Comparison of ENCODE assay signal across 27 cellular contexts in genomic region chr3:64935995-64936394, GRCh38.
A peak's percentile ranks its signal among the peaks of the same experiment; 100 is the strongest.
DNase-seq lines count a peak whose midpoint lies in the region; ATAC-seq and TF ChIP-seq lines count a peak whose summit lies in the region.
"Had no signal": no experiment of that assay in that cellular context is flagged by ENCODE, and none has a peak within 500 bp of the region (broad histone marks: within the 10 kb centered on the region; RNA-seq: fewer than 3 reads in every experiment).

No MANE protein-coding gene starts in this region.

- no peaks in the 10 kb centered on the region for H3K36me3 Mint-ChIP-seq in MCF 10A (ENCODE audit: insufficient read depth, unreplicated experiment)
- H3K36me3 Mint-ChIP-seq: CD8-positive, alpha-beta memory T cell had no signal

- no peak overlapping the region for H4K91ac ChIP-seq in trophoblast cell (ENCODE audit: low read depth, low read length)

- peaks cover 13% of the 10 kb centered on the region for H3K4me1 Mint-ChIP-seq in MCF 10A (ENCODE audit: insufficient read depth, unreplicated experiment)
- H3K4me1 Mint-ChIP-seq: CD8-positive, alpha-beta memory T cell had no signal

- no peak overlapping the region for H2BK5ac ChIP-seq in trophoblast cell (ENCODE audit: low read depth, low read length, poor library complexity)

- H3K4me1 ChIP-seq in breast epithelium, result no peaks in the 10 kb centered on the region
- peaks cover 36% of the 10 kb centered on the region for H3K4me1 ChIP-seq in vagina
- no peaks in the 10 kb centered on the region for H3K4me1 ChIP-seq in trophoblast cell (ENCODE audit: control insufficient read depth in 1 of 2, insufficient read depth in 2 of 2, low read length in 2 of 2)
- H3K4me1 ChIP-seq in HAP-1, result no peaks in the 10 kb centered on the region
- no peaks in the 10 kb centered on the region for H3K4me1 ChIP-seq in right lobe of liver
- H3K4me1 ChIP-seq: SJSA1 had no signal

- no peak overlapping the region for H4K8ac ChIP-seq in trophoblast cell (ENCODE audit: low read depth, low read length)

- H3K27ac ChIP-seq in breast epithelium, result no peak overlapping the region
- H3K27ac ChIP-seq in vagina, result peak overlapping the region; percentile 37
- no peak overlapping the region for H3K27ac ChIP-seq in trophoblast cell (ENCODE audit: low read depth, low read length)
- no peak overlapping the region for H3K27ac ChIP-seq in right lobe of liver
- H3K27ac ChIP-seq: C4-2B, KMS-11, SJSA1 had no signal

- no peaks in the 10 kb centered on the region for H3K27me3 Mint-ChIP-seq in MCF 10A (ENCODE audit: insufficient read depth, unreplicated experiment)

- no peak overlapping the region for H2AK5ac ChIP-seq in trophoblast cell (ENCODE audit: low read length)

- in situ Hi-C loops in HAP-1 (cut with MboI; ENCODE audit: low sequenced_read_pairs), result no loop called here

- ATAC-seq in omental fat pad (ENCODE audit: low FRiP score) (peak; percentile 55), right lobe of liver (no peak)
- ATAC-seq: HCT116 had no signal

- no CpG with 5 or more reads among the region's 2 CpGs for WGBS in trophoblast cell (ENCODE audit: extremely low coverage, insufficient coverage, insufficient read length)
- 34% methylated on average over 2 of the region's 2 CpGs for WGBS in right lobe of liver (ENCODE audit: insufficient coverage, low coverage, low lambda C conversion rate, missing lambda C conversion rate)

- H4K12ac ChIP-seq in trophoblast cell (ENCODE audit: low read depth, low read length), result no peak overlapping the region

- POLR2A ChIA-PET in MCF 10A (lab: Yijun Ruan, JAX), result interaction anchor here (0.5 to 1.5 kb wide), 2 partner anchors 170 to 191 kb away, joined by 3 read pairs; no protein-coding TSS in a partner anchor

- H3K79me1 ChIP-seq in trophoblast cell (ENCODE audit: low read length), result no peaks in the 10 kb centered on the region

- H3K4ac ChIP-seq in trophoblast cell (ENCODE audit: low read depth, low read length), result no peak overlapping the region

- no peak overlapping the region for H3K18ac ChIP-seq in trophoblast cell (ENCODE audit: low read length)

- no peaks in the 10 kb centered on the region for H3K79me2 ChIP-seq in trophoblast cell (ENCODE audit: control insufficient read depth, insufficient read depth, low read length, poor library complexity)

- intact Hi-C loops in MCF 10A (cut with micrococcal nuclease), result no loop called here
- intact Hi-C loops in breast epithelium (cut with DNase I; ENCODE audit: low total_unique reads), result loop anchor here (10.0 kb wide), 1 partner anchor 1669 kb away; no protein-coding TSS in a partner anchor
- intact Hi-C loops in vagina (cut with DNase I), result no loop called here
- intact Hi-C loops in right lobe of liver (cut with DNase I), result no loop called here

- H2AFZ ChIP-seq in trophoblast cell (ENCODE audit: insufficient read depth, low read length, poor library complexity), result no peak overlapping the region

- H3K4me3 ChIP-seq in breast epithelium (no peak overlapping the region), epithelial cell of esophagus (ENCODE audit: low read length) (no peak overlapping the region), vagina (no peak overlapping the region), trophoblast cell (ENCODE audit: low read depth, low read length) (no peak overlapping the region), HAP-1 (no peak overlapping the region), right lobe of liver (no peak overlapping the region)
- H3K4me3 ChIP-seq: SJSA1 had no signal

- H2BK12ac ChIP-seq in trophoblast cell (ENCODE audit: low read length), result no peak overlapping the region

- DNase-seq in MCF 10A (ENCODE audit: unreplicated experiment) (peak; percentile 48), breast epithelium (ENCODE audit: low spot score in 2 of 2) (no peak), epithelial cell of esophagus (ENCODE audit: low read depth) (peak; percentile 73), omental fat pad (ENCODE audit: low spot score) (no peak), vagina (ENCODE audit: extremely low spot score in 2 of 2) (no peak), trophoblast cell (no peak), HAP-1 (ENCODE audit: low spot score in 2 of 2) (no peak), right lobe of liver (no peak)
- DNase-seq: 8988T; AML-193; Calu3; CD8-positive, alpha-beta memory T cell; DMS153; GOT3; IMR-90; MV-4-11; NCI-H1105 treated with DMSO at 0.1 percent for 48 hours; NCI-H2029 treated with DMSO at 0.1 percent for 48 hours; NCI-H2171; NCI-H345; NCI-H524; NCI-H774; NK-92 treated with Interleukin-12 subunit alpha and Interleukin-12 subunit beta, amount 100 ng/mL, for 24 hours had no signal

- peaks cover 0 to 17% of the 10 kb centered on the region in 2 donors for H3K9me3 ChIP-seq in breast epithelium
- no peaks in the 10 kb centered on the region for H3K9me3 ChIP-seq in vagina
- peaks cover 4% of the 10 kb centered on the region for H3K9me3 ChIP-seq in trophoblast cell (ENCODE audit: insufficient read depth, low read depth, low read length)
- H3K9me3 ChIP-seq in HAP-1, result no peaks in the 10 kb centered on the region; the same call in 1 of the 2 replicates
- H3K9me3 ChIP-seq in right lobe of liver, result no peaks in the 10 kb centered on the region
- H3K9me3 ChIP-seq: SJSA1 had no signal

- no peak overlapping the region for H3K14ac ChIP-seq in trophoblast cell (ENCODE audit: low read length)

- H3K4me3 Mint-ChIP-seq in MCF 10A (ENCODE audit: unreplicated experiment), result no peak overlapping the region
- H3K4me3 Mint-ChIP-seq: CD8-positive, alpha-beta memory T cell had no signal

- BruUV-seq in MCF 10A (replicated peaks; lab: Mats Ljungman, UMichigan), result no TSS peak

- H3K23ac ChIP-seq in trophoblast cell (ENCODE audit: low read length), result no peak overlapping the region

- H3K27ac Mint-ChIP-seq in MCF 10A (ENCODE audit: low read depth, unreplicated experiment), result no peak overlapping the region
- H3K27ac Mint-ChIP-seq: CD8-positive, alpha-beta memory T cell had no signal

- TF ChIP-seq CTCF in MCF 10A (IDR thresholded peaks at IDR 0.05; ENCODE audit: unreplicated experiment) (no peak), breast epithelium (IDR thresholded peaks at IDR 0.05) (no peak), epithelial cell of esophagus (IDR thresholded peaks at IDR 0.05; ENCODE audit: insufficient read depth, low read depth, low read length, missing control alignments) (no peak), omental fat pad (IDR thresholded peaks at IDR 0.05) (no peak), vagina (IDR thresholded peaks at IDR 0.05) (no peak), right lobe of liver (IDR thresholded peaks at IDR 0.05) (no peak)

- H3K9me3 Mint-ChIP-seq in MCF 10A (ENCODE audit: unreplicated experiment), result peaks cover 8% of the 10 kb centered on the region

- H3K36me3 ChIP-seq in breast epithelium, result no peaks in the 10 kb centered on the region
- H3K36me3 ChIP-seq in vagina, result no peaks in the 10 kb centered on the region
- H3K36me3 ChIP-seq in trophoblast cell (ENCODE audit: control insufficient read depth in 1 of 2, insufficient read depth in 2 of 2, low read length in 2 of 2), result peaks cover 0 to 4% of the 10 kb centered on the region in 2 experiments
- no peaks in the 10 kb centered on the region for H3K36me3 ChIP-seq in HAP-1 (replicated peaks)
- no peaks in the 10 kb centered on the region for H3K36me3 ChIP-seq in right lobe of liver
- H3K36me3 ChIP-seq: SJSA1 had no signal

- H2BK120ac ChIP-seq in trophoblast cell (ENCODE audit: insufficient read depth, low read length, poor library complexity), result no peak overlapping the region

- H3K27me3 ChIP-seq in breast epithelium (no peaks in the 10 kb centered on the region), vagina (no peaks in the 10 kb centered on the region), trophoblast cell (ENCODE audit: insufficient read depth, low read length) (no peaks in the 10 kb centered on the region), HAP-1 (ENCODE audit: low read depth) (peaks cover 5% of the 10 kb centered on the region), right lobe of liver (no peaks in the 10 kb centered on the region)
- H3K27me3 ChIP-seq: SJSA1 had no signal

- H3K9ac ChIP-seq in trophoblast cell (ENCODE audit: low read length), result no peak overlapping the region
- H3K9ac ChIP-seq: KMS-11 had no signal

- CTCF ChIA-PET in MCF 10A (lab: Yijun Ruan, JAX), result interaction anchor here (0.6 kb wide), 1 partner anchor 27 kb away, joined by 3 read pairs; no protein-coding TSS in a partner anchor

- TF ChIP-seq POLR2A in breast epithelium (IDR thresholded peaks at IDR 0.05) (no peak), vagina (IDR thresholded peaks at IDR 0.05) (no peak), right lobe of liver (IDR thresholded peaks at IDR 0.05) (no peak)

- no peak overlapping the region for H3K4me2 ChIP-seq in trophoblast cell (ENCODE audit: low read length)
- H3K4me2 ChIP-seq: KMS-11 had no signal

Comparison
In these comparisons a context has a peak if more than half of its experiments do, and no peak if none do; other contexts are left out.
1. DNase-seq: peak in MCF 10A (single experiment) and epithelial cell of esophagus (single experiment); none in breast epithelium (0 of 2), omental fat pad (single experiment), vagina (0 of 2), trophoblast cell (0 of 2), HAP-1 (0 of 2) and right lobe of liver (0 of 3).